32 cellular contexts compared by ENCODE assay signal in genomic region chr19:22260499-22260898, GRCh38. TPM values are rescaled to one million over a fixed set of nuclear protein-coding genes. Genes with fewer than 3 reads are reported as not detected.
DNase-seq lines count a peak whose midpoint lies in the region; ATAC-seq, FAIRE-seq and TF ChIP-seq lines count a peak whose summit lies in the region.
"Had no signal": no experiment of that assay in that cellular context is flagged by ENCODE, and none has a peak within 500 bp of the region (broad histone marks: within the 10 kb centered on the region; RNA-seq: fewer than 3 reads in every experiment).

No MANE protein-coding gene starts in this region.

- intact Hi-C loops in PC-3 (cut with micrococcal nuclease) = no loop called here
- intact Hi-C loops in esophagus muscularis mucosa (cut with DNase I) = no loop called here

- no peak overlapping the region for H3K9ac ChIP-seq in PC-3 (ENCODE audit: low read length)
- H3K9ac ChIP-seq: BLaER1 had no signal

- no peaks in the 10 kb centered on the region for H3F3A ChIP-seq in PC-3 (ENCODE audit: low read length, unreplicated experiment)

- no peak overlapping the region for H3K4me3 Mint-ChIP-seq in activated naive CD4-positive, alpha-beta T cell treated with anti-CD3 and anti-CD28 coated beads, Interleukin-2, amount 10 ng/mL, durations not matched to agents 7 days and 5 days
- H3K4me3 Mint-ChIP-seq: CD14-positive monocyte; CD4-positive, alpha-beta memory T cell; CD4-positive, CD25-positive, alpha-beta regulatory T cell; CD8-positive, alpha-beta memory T cell had no signal

- TF ChIP-seq POLR2A in A549 (IDR thresholded peaks at IDR 0.05; ENCODE audit: low read length) (no peak), esophagus muscularis mucosa (IDR thresholded peaks at IDR 0.05; ENCODE audit: low read depth) (no peak)

- H3K79me2 ChIP-seq in PC-3 (ENCODE audit: low read length) = no peaks in the 10 kb centered on the region

- H3K27me3 ChIP-seq in PC-3 (ENCODE audit: low read length) = no peaks in the 10 kb centered on the region
- H3K27me3 ChIP-seq in esophagus muscularis mucosa = peaks cover 0 to 12% (median 0%) of the 10 kb centered on the region in 4 donors
- H3K27me3 ChIP-seq: BE2C, BLaER1 had no signal

- H3K36me3 ChIP-seq in PC-3 (ENCODE audit: low read depth, low read length) (no peaks in the 10 kb centered on the region), esophagus muscularis mucosa (no peaks in the 10 kb centered on the region)
- H3K36me3 ChIP-seq: BE2C, BLaER1 had no signal

- no peak for TF ChIP-seq CTCF in A549 (IDR thresholded peaks at IDR 0.05)
- TF ChIP-seq CTCF in PC-3 (conservative IDR thresholded peaks at IDR 0.05; ENCODE audit: low read depth, low read length) = no peak
- TF ChIP-seq CTCF in esophagus muscularis mucosa (IDR thresholded peaks at IDR 0.05) = no peak

- BruUV-seq in PC-3 (replicated peaks; lab: Mats Ljungman, UMichigan) = no TSS peak

- no peak overlapping the region for H3K27ac ChIP-seq in A549
- H3K27ac ChIP-seq in PC-3 (ENCODE audit: low read length) = no peak overlapping the region
- no peak overlapping the region for H3K27ac ChIP-seq in esophagus muscularis mucosa (replicated peaks in 1 of 4)
- H3K27ac ChIP-seq: 22Rv1, BLaER1 had no signal

- peak; percentile 1 for DNase-seq in DMS53 (lab: John Stamatoyannopoulos, UW)
- DNase-seq in DMS53 treated with DMSO at 0.1 percent for 48 hours (lab: John Stamatoyannopoulos, UW; ENCODE audit: unreplicated experiment) = no peak
- DNase-seq in A549 (ENCODE audit: low read depth in 1 of 2, low spot score in 1 of 2) = no peak
- DNase-seq in PC-3 = peak; percentile 7
- DNase-seq in esophagus muscularis mucosa (ENCODE audit: extremely low spot score) = peak; percentile 37
- DNase-seq in activated naive CD4-positive, alpha-beta T cell treated with anti-CD3 and anti-CD28 coated beads, Interleukin-2, amount 10 ng/mL, durations not matched to agents 7 days and 5 days = no peak
- no peak for DNase-seq in activated CD4-positive, alpha-beta T cell treated with anti-CD3 and anti-CD28 coated beads for 48 hours
- DNase-seq: ACHN; BE2C; C1 segment of cervical spinal cord; CD4-positive, alpha-beta memory T cell; CD4-positive, CD25-positive, alpha-beta regulatory T cell; CD8-positive, alpha-beta memory T cell; COR-L47; DMS 273 treated with DMSO at 0.1 percent for 48 hours; DMS153; DMS79; DND-41; EL; GDM1 had no signal

- no peaks in the 10 kb centered on the region for H4K20me1 ChIP-seq in PC-3 (ENCODE audit: low read length)
- H4K20me1 ChIP-seq: BLaER1 had no signal

- ATAC-seq in A549 (no peak), PC-3 (no peak), HG03457 (IDR thresholded peaks at IDR 0.05; ENCODE audit: unreplicated experiment) (no peak)
- ATAC-seq: GM12878 had no signal

- TF ChIP-seq RAD21 in A549 (conservative IDR thresholded peaks at IDR 0.05 in 1 of 2, IDR thresholded peaks at IDR 0.05 in 1 of 2) = no peak

- H3K27me3 Mint-ChIP-seq in activated naive CD4-positive, alpha-beta T cell treated with anti-CD3 and anti-CD28 coated beads, Interleukin-2, amount 10 ng/mL, durations not matched to agents 7 days and 5 days = no peaks in the 10 kb centered on the region
- H3K27me3 Mint-ChIP-seq: CD4-positive, alpha-beta memory T cell; CD4-positive, CD25-positive, alpha-beta regulatory T cell; CD8-positive, alpha-beta memory T cell had no signal

- POLR2A ChIA-PET in A549 (lab: Yijun Ruan, JAX) = no interaction called here
- POLR2A ChIA-PET in PC-3 (lab: Charles Lee; ENCODE audit: unreplicated experiment) = no interaction called here

- WGBS in A549 (ENCODE audit: missing lambda C conversion rate) = 0% methylated on average over 2 of the region's 2 CpGs
- WGBS in esophagus muscularis mucosa = 86% methylated on average over 2 of the region's 2 CpGs

- H3K9me3 ChIP-seq in A549 (peaks cover 25% of the 10 kb centered on the region), PC-3 (ENCODE audit: low read length) (peaks cover 23% of the 10 kb centered on the region), esophagus muscularis mucosa (no peaks in the 10 kb centered on the region)

- H3K4me1 ChIP-seq in A549 (no peaks in the 10 kb centered on the region), PC-3 (ENCODE audit: insufficient read depth, low read length) (no peaks in the 10 kb centered on the region), esophagus muscularis mucosa (no peaks in the 10 kb centered on the region)
- H3K4me1 ChIP-seq: BE2C had no signal

- H3K9me2 ChIP-seq in PC-3 (replicated peaks; ENCODE audit: low read length) = no peaks in the 10 kb centered on the region

- no peak for TF ChIP-seq EP300 in A549 (IDR thresholded peaks at IDR 0.05)
- TF ChIP-seq EP300 in esophagus muscularis mucosa (IDR thresholded peaks at IDR 0.05) = no peak

- H3K4me2 ChIP-seq in A549 = no peak overlapping the region
- H3K4me2 ChIP-seq in PC-3 (ENCODE audit: low read length) = no peak overlapping the region
- H3K4me2 ChIP-seq: BLaER1 had no signal

- H3K9me3 Mint-ChIP-seq in activated naive CD4-positive, alpha-beta T cell treated with anti-CD3 and anti-CD28 coated beads, Interleukin-2, amount 10 ng/mL, durations not matched to agents 7 days and 5 days = peaks cover 53% of the 10 kb centered on the region

- H3K4me1 Mint-ChIP-seq in activated naive CD4-positive, alpha-beta T cell treated with anti-CD3 and anti-CD28 coated beads, Interleukin-2, amount 10 ng/mL, durations not matched to agents 7 days and 5 days = no peaks in the 10 kb centered on the region
- H3K4me1 Mint-ChIP-seq: CD14-positive monocyte; CD4-positive, alpha-beta memory T cell; CD4-positive, CD25-positive, alpha-beta regulatory T cell; CD8-positive, alpha-beta memory T cell had no signal

- H3K36me3 Mint-ChIP-seq in activated naive CD4-positive, alpha-beta T cell treated with anti-CD3 and anti-CD28 coated beads, Interleukin-2, amount 10 ng/mL, durations not matched to agents 7 days and 5 days = no peaks in the 10 kb centered on the region
- H3K36me3 Mint-ChIP-seq: CD14-positive monocyte; CD4-positive, alpha-beta memory T cell; CD4-positive, CD25-positive, alpha-beta regulatory T cell; CD8-positive, alpha-beta memory T cell had no signal

- H3K27ac Mint-ChIP-seq in activated naive CD4-positive, alpha-beta T cell treated with anti-CD3 and anti-CD28 coated beads, Interleukin-2, amount 10 ng/mL, durations not matched to agents 7 days and 5 days = no peak overlapping the region
- H3K27ac Mint-ChIP-seq: CD4-positive, alpha-beta memory T cell; CD4-positive, CD25-positive, alpha-beta regulatory T cell; CD8-positive, alpha-beta memory T cell had no signal

- CTCF ChIA-PET in A549 (lab: Yijun Ruan, JAX) = no interaction called here
- CTCF ChIA-PET in PC-3 (lab: Charles Lee) = no interaction called here
- CTCF ChIA-PET in activated naive CD4-positive, alpha-beta T cell treated with anti-CD3 and anti-CD28 coated beads, Interleukin-2, amount 10 ng/mL, durations not matched to agents 7 days and 5 days (lab: Charles Lee) = no interaction called here

- FAIRE-seq in A549 (lab: Jason Lieb, UNC) = no peak
- FAIRE-seq: GM12878, GM12892, GM18507 had no signal

- H2AFZ ChIP-seq in PC-3 (ENCODE audit: low read length) = no peak overlapping the region

- H3K4me3 ChIP-seq in A549 = no peak overlapping the region
- no peak overlapping the region for H3K4me3 ChIP-seq in PC-3 (ENCODE audit: low read length)
- no peak overlapping the region for H3K4me3 ChIP-seq in esophagus muscularis mucosa
- H3K4me3 ChIP-seq: BLaER1, GM12878 had no signal

TF ChIP-seq in A549, 52 proteins besides CTCF, POLR2A, EP300 and RAD21:
- TF ChIP-seq NPAS2 (CRISPR knock-in tag; IDR thresholded peaks at IDR 0.05; ENCODE audit: borderline replicate concordance) (no peak), NFE2L2 (conservative IDR thresholded peaks at IDR 0.05; ENCODE audit: low read length) (peak; percentile 76), JUNB (IDR thresholded peaks at IDR 0.05) (no peak), MAFK (IDR thresholded peaks at IDR 0.05; ENCODE audit: partially characterized antibody) (peak; percentile 57)

RNA-seq across cellular contexts. Expression of gene ZNF729, which starts 25.7 kb away (rescaled TPM):
- polyA plus RNA-seq in A549 (2011; rRNA removed) (not detected in 2 replicates), A549 (2017; fragmentation: RNase III; extraction: RNeasy Plus Mini Kit Qiagen cat#74134 plus additional on column Dnase treatment) (not detected in 3 replicates)
- not detected in 2 replicates for polyA plus RNA-seq in A549 (2012; cell fraction: cytosol; rRNA removed)
- polyA plus RNA-seq in A549 (2012; cell fraction: nucleus; rRNA removed) = not detected in 2 replicates
- not detected in 2 replicates for polyA minus RNA-seq in A549 (2011; rRNA and poly(A)+ RNA removed)
- total RNA-seq in PC-3 (2014; rRNA removed) (not detected in 2 replicates), esophagus muscularis mucosa (not detected)
- total RNA-seq: A172; A673; CD4-positive, alpha-beta memory T cell; CD4-positive, CD25-positive, alpha-beta regulatory T cell; CD8-positive, alpha-beta memory T cell; Daoy; G401; GM12878 had no signal
- polyA plus RNA-seq: AG04450; CD14-positive monocyte; CD4-positive, alpha-beta memory T cell; CD4-positive, CD25-positive, alpha-beta regulatory T cell; CD8-positive, alpha-beta memory T cell; GM12878 had no signal

Comparison
In these comparisons a context has a peak if more than half of its experiments do, and no peak if none do; other contexts are left out.
1. DNase-seq: peak in DMS53 (single experiment), PC-3 (single experiment) and esophagus muscularis mucosa (single experiment); none in DMS53 treated with DMSO at 0.1 percent for 48 hours (single experiment), A549 (0 of 2), activated naive CD4-positive, alpha-beta T cell treated with anti-CD3 and anti-CD28 coated beads, Interleukin-2, amount 10 ng/mL, durations not matched to agents 7 days and 5 days (single experiment) and activated CD4-positive, alpha-beta T cell treated with anti-CD3 and anti-CD28 coated beads for 48 hours (single experiment).